9 cellular contexts compared by ENCODE assay signal in the genomic region with DNA sequence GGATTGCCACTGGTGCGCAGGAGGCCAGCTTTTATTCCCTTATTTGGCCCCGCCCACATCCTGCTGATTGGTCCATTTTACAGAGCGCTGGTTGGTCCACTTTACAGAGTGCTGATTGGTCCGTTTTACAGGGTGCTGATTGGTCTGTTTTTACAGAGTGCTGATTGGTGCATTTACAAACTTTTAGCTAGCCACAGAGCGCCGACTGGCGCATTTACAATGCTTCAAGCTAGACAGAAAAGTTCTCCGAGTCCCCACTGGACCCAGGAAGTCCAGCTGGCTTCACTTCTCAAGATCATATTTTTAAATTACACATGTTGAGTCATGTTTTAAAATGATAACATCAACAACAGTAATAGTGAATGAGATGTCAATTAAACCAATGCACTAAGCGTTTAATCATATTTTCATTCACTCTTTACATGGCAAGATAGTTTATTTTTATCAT.
DNase-seq lines count a peak whose midpoint lies in the region; ATAC-seq and TF ChIP-seq lines count a peak whose summit lies in the region.
"Had no signal": no experiment of that assay in that cellular context is flagged by ENCODE, and none has a peak within 500 bp of the region (broad histone marks: within the 10 kb centered on the region; RNA-seq: fewer than 3 reads in every experiment).

No MANE protein-coding gene starts in this region.

- peaks cover 8% of the 10 kb centered on the region; the same call in 1 of the 2 replicates for H3K9me3 ChIP-seq in Panc1 (ENCODE audit: control insufficient read depth, insufficient read depth, low read depth, low read length)
- H3K9me3 ChIP-seq in breast epithelium: no peaks in the 10 kb centered on the region
- no peaks in the 10 kb centered on the region for H3K9me3 ChIP-seq in left lung
- no peaks in the 10 kb centered on the region for H3K9me3 ChIP-seq in thoracic aorta
- H3K9me3 ChIP-seq: mucosa of descending colon had no signal

- TF ChIP-seq POLR2A in breast epithelium (IDR thresholded peaks at IDR 0.05): no peak

- no peaks in the 10 kb centered on the region for H3K27me3 ChIP-seq in Panc1 (ENCODE audit: control insufficient read depth, insufficient read depth, low read length)
- no peaks in the 10 kb centered on the region for H3K27me3 ChIP-seq in breast epithelium
- H3K27me3 ChIP-seq in left lung: no peaks in the 10 kb centered on the region
- H3K27me3 ChIP-seq in thoracic aorta (replicated peaks; ENCODE audit: insufficient read depth): no peaks in the 10 kb centered on the region

- no peak for DNase-seq in Panc1 (ENCODE audit: low read depth, low spot score)
- no peak for DNase-seq in breast epithelium (ENCODE audit: low spot score in 2 of 2)
- DNase-seq in left lung: no peak
- DNase-seq in thoracic aorta (ENCODE audit: low spot score): no peak
- DNase-seq in NCI-H345 (lab: John Stamatoyannopoulos, UW): no peak
- DNase-seq in SIG-M5 treated with dmso at 0.1 percent for 504 hours (lab: John Stamatoyannopoulos, UW; ENCODE audit: unreplicated experiment): no peak
- DNase-seq: mucosa of descending colon; stimulated activated naive CD8-positive, alpha-beta T cell treated with anti-CD3 and anti-CD28 coated beads, Interleukin-15, Interleukin-2, amounts not matched to agents 100 U/mL and 50 U/mL, for 24 hours had no signal

- POLR2A ChIA-PET in Panc1 (lab: Charles Lee): no interaction called here

- in situ Hi-C loops in Panc1 (cut with HindIII; ENCODE audit: low pct_unique_long_range_greater_than_20kb, low sequenced_read_pairs): no loop called here

- CTCF ChIA-PET in Panc1 (lab: Charles Lee): no interaction called here

- BruUV-seq in Panc1 (replicated peaks; lab: Mats Ljungman, UMichigan): no TSS peak

- ATAC-seq in Panc1: no peak
- no peak for ATAC-seq in left lung
- peak; percentile 30 for ATAC-seq in thoracic aorta (ENCODE audit: insufficient number of reproducible peaks, low FRiP score, low read depth)
- ATAC-seq in GM21576 (IDR thresholded peaks at IDR 0.05; ENCODE audit: unreplicated experiment): no peak

- no peak for TF ChIP-seq CTCF in Panc1 (IDR thresholded peaks at IDR 0.05)
- TF ChIP-seq CTCF in breast epithelium (IDR thresholded peaks at IDR 0.05): no peak
- TF ChIP-seq CTCF in left lung (IDR thresholded peaks at IDR 0.05): no peak
- no peak for TF ChIP-seq CTCF in thoracic aorta (IDR thresholded peaks at IDR 0.05)

- H3K27ac ChIP-seq in Panc1 (ENCODE audit: low read length) (peak overlapping the region; percentile 78; the same call in 1 of the 2 replicates), breast epithelium (peak overlapping the region; percentile 71 to 86), left lung (peak overlapping the region; percentile 80 to 83), thoracic aorta (peak overlapping the region; percentile 85 to 91)

- intact Hi-C loops in Panc1 (cut with micrococcal nuclease; ENCODE audit: unreplicated experiment) (no loop called here), breast epithelium (cut with DNase I; ENCODE audit: low total_unique reads) (loop anchor here (5.0 kb wide), 1 partner anchor 641 kb away; a partner anchor contains a TSS), left lung (cut with DNase I) (loop anchor here in 1 of 2 donors (10.0 kb wide), 1 partner anchor 203 kb away; a partner anchor contains a TSS)

- H3K4me1 ChIP-seq in Panc1 (ENCODE audit: control insufficient read depth, insufficient read depth, low read length): no peaks in the 10 kb centered on the region; the same call in none of the 2 replicates
- H3K4me1 ChIP-seq in breast epithelium: no peaks in the 10 kb centered on the region
- peaks cover 11 to 27% of the 10 kb centered on the region in 2 donors for H3K4me1 ChIP-seq in left lung
- peaks cover 26 to 66% of the 10 kb centered on the region in 2 donors for H3K4me1 ChIP-seq in thoracic aorta (ENCODE audit: control insufficient read depth in 1 of 2, low read depth in 2 of 2)

- no peaks in the 10 kb centered on the region for H3K36me3 ChIP-seq in Panc1 (ENCODE audit: control insufficient read depth, insufficient read depth, low read length)
- no peaks in the 10 kb centered on the region for H3K36me3 ChIP-seq in breast epithelium
- no peaks in the 10 kb centered on the region for H3K36me3 ChIP-seq in left lung
- H3K36me3 ChIP-seq in thoracic aorta: no peaks in the 10 kb centered on the region

- no peak overlapping the region for H3K4me3 ChIP-seq in Panc1 (ENCODE audit: low read depth in 2 of 2, low read length in 2 of 2)
- H3K4me3 ChIP-seq in breast epithelium: no peak overlapping the region
- H3K4me3 ChIP-seq in left lung: no peak overlapping the region
- H3K4me3 ChIP-seq in thoracic aorta: peak overlapping the region; percentile 52
- H3K4me3 ChIP-seq: mucosa of descending colon had no signal
